17 cellular contexts compared by ENCODE assay signal in genomic region chr1:224408294-224408590, GRCh38.
"Had no signal": no experiment of that assay in that cellular context is flagged by ENCODE, and none has a peak within 500 bp of the region (broad histone marks: within the 10 kb centered on the region; RNA-seq: fewer than 3 reads in every experiment).

No MANE protein-coding gene starts in this region.

- H3K4me3 Mint-ChIP-seq: activated CD4-positive, alpha-beta memory T cell treated with anti-CD3 and anti-CD28 coated beads, Interleukin-2, amount 10 ng/mL, durations not matched to agents 7 days and 5 days; activated CD8-positive, alpha-beta memory T cell treated with anti-CD3 and anti-CD28 coated beads, Interleukin-2, amount 10 ng/mL, durations not matched to agents 7 days and 5 days; activated naive CD4-positive, alpha-beta T cell treated with anti-CD3 and anti-CD28 coated beads, Interleukin-2, amount 10 ng/mL, durations not matched to agents 7 days and 5 days; nephron had no signal

- H3K27ac Mint-ChIP-seq: activated CD4-positive, alpha-beta memory T cell treated with anti-CD3 and anti-CD28 coated beads, Interleukin-2, amount 10 ng/mL, durations not matched to agents 7 days and 5 days; activated CD8-positive, alpha-beta memory T cell treated with anti-CD3 and anti-CD28 coated beads, Interleukin-2, amount 10 ng/mL, durations not matched to agents 7 days and 5 days; activated naive CD4-positive, alpha-beta T cell treated with anti-CD3 and anti-CD28 coated beads, Interleukin-2, amount 10 ng/mL, durations not matched to agents 7 days and 5 days; nephron had no signal

- H3K9me3 Mint-ChIP-seq: activated CD4-positive, alpha-beta memory T cell treated with anti-CD3 and anti-CD28 coated beads, Interleukin-2, amount 10 ng/mL, durations not matched to agents 7 days and 5 days; activated naive CD4-positive, alpha-beta T cell treated with anti-CD3 and anti-CD28 coated beads, Interleukin-2, amount 10 ng/mL, durations not matched to agents 7 days and 5 days; nephron had no signal

- H3K27ac ChIP-seq: lower lobe of right lung, tibial artery had no signal

- FAIRE-seq: frontal cortex, keratinocyte had no signal

- H3K4me1 Mint-ChIP-seq: nephron had no signal

- ATAC-seq: activated CD8-positive, alpha-beta memory T cell treated with anti-CD3 and anti-CD28 coated beads, Interleukin-2, amount 10 ng/mL, durations not matched to agents 7 days and 5 days; stimulated activated naive CD8-positive, alpha-beta T cell treated with anti-CD3 and anti-CD28 coated beads, Interleukin-15, Interleukin-2, amounts not matched to agents 100 U/mL and 50 U/mL, for 24 hours had no signal

- H3K4me3 ChIP-seq: lower lobe of right lung, tibial artery had no signal

- H3K27me3 Mint-ChIP-seq: activated CD4-positive, alpha-beta memory T cell treated with anti-CD3 and anti-CD28 coated beads, Interleukin-2, amount 10 ng/mL, durations not matched to agents 7 days and 5 days; activated CD8-positive, alpha-beta memory T cell treated with anti-CD3 and anti-CD28 coated beads, Interleukin-2, amount 10 ng/mL, durations not matched to agents 7 days and 5 days; activated naive CD4-positive, alpha-beta T cell treated with anti-CD3 and anti-CD28 coated beads, Interleukin-2, amount 10 ng/mL, durations not matched to agents 7 days and 5 days had no signal

- DNase-seq: activated CD4-positive, alpha-beta memory T cell treated with anti-CD3 and anti-CD28 coated beads, Interleukin-2, amount 10 ng/mL, durations not matched to agents 7 days and 5 days; activated CD4-positive, alpha-beta T cell treated with anti-CD3 and anti-CD28 coated beads for 48 hours; activated CD8-positive, alpha-beta memory T cell treated with anti-CD3 and anti-CD28 coated beads, Interleukin-2, amount 10 ng/mL, durations not matched to agents 7 days and 5 days; activated effector memory CD4-positive, alpha-beta T cell treated with Interleukin-2 at 50 U/mL for 16 hours; activated naive CD4-positive, alpha-beta T cell treated with anti-CD3 and anti-CD28 coated beads, Interleukin-2, amount 10 ng/mL, durations not matched to agents 7 days and 5 days; amniotic stem cell; effector CD4-positive, alpha-beta T cell; hypothalamus; lower lobe of right lung; occipital lobe; stimulated activated CD4-positive, alpha-beta T cell treated with anti-CD3 and anti-CD28 coated beads, Interleukin-2, amount 100 ng/mL, for 24 hours; stimulated activated naive CD8-positive, alpha-beta T cell treated with anti-CD3 and anti-CD28 coated beads, Interleukin-15, Interleukin-2, amounts not matched to agents 100 U/mL and 50 U/mL, for 24 hours; substantia nigra; tibial artery had no signal

- H3K9me3 ChIP-seq: lower lobe of right lung, tibial artery had no signal

- H3K27me3 ChIP-seq: tibial artery had no signal
